ENCODE assay signal across 7 cellular contexts in the genomic region with DNA sequence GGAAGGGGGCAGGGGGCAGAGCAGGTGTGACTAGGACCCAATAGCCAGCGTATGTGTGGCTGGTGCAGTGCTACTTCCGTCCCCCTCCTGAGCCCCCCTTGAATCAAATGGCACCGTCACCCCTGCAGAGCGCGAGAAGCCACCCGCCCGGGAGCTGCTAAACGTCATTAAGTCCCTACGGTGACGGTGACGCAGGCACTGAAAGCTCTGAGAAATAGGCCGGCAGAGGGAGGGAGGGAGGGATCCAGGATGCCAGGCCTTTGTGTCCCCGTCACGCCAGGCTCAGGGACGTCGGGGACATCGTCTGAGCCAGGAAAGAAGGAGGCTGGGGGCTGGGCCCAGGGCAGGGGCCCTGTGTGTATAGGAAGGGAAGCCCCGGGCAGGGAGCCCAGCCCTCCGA. TPM values are rescaled to one million over a fixed set of nuclear protein-coding genes. Genes with fewer than 3 reads are reported as not detected.
DNase-seq lines count a peak whose midpoint lies in the region; ATAC-seq, FAIRE-seq and TF ChIP-seq lines count a peak whose summit lies in the region.
"Not testable (repeated sequence)": the region's sequence is repeated elsewhere in the genome, so short reads cannot be mapped to it uniquely, and the experiment has no call there.

No MANE protein-coding gene starts in this region.

- not testable (repeated sequence) for TF ChIP-seq POLR2A in body of pancreas (IDR thresholded peaks at IDR 0.05)

- DNase-seq in CD4-positive, CD25-positive, alpha-beta regulatory T cell; WTC11 (ENCODE audit: low spot score); activated T-cell treated with anti-CD3 and anti-CD28 coated beads, Interleukin-2, amount 50 U/mL, for 4 hours; body of pancreas; heart right ventricle; memory B cell (ENCODE audit: low spot score in 2 of 2); pancreas: not testable (repeated sequence)

- H3K4me1 Mint-ChIP-seq in CD4-positive, CD25-positive, alpha-beta regulatory T cell; WTC11; activated T-cell treated with anti-CD3 and anti-CD28 coated beads, Interleukin-2, amount 50 U/mL, for 4 hours (ENCODE audit: low read depth); memory B cell: not testable (repeated sequence)

- not testable (repeated sequence) for H3K4me1 ChIP-seq in CD4-positive, CD25-positive, alpha-beta regulatory T cell (ENCODE audit: control insufficient read depth, insufficient read depth, low read length, poor library complexity, severe bottlenecking); body of pancreas; heart right ventricle; pancreas

- intact Hi-C loops in body of pancreas (cut with DNase I); heart right ventricle (cut with DNase I); pancreas (cut with DNase I): not testable (repeated sequence)

- not testable (repeated sequence) for H3K27me3 ChIP-seq in CD4-positive, CD25-positive, alpha-beta regulatory T cell (ENCODE audit: control insufficient read depth, insufficient read depth, low read length); body of pancreas; heart right ventricle; pancreas

- not testable (repeated sequence) for H3K9me3 Mint-ChIP-seq in CD4-positive, CD25-positive, alpha-beta regulatory T cell; WTC11; activated T-cell treated with anti-CD3 and anti-CD28 coated beads, Interleukin-2, amount 50 U/mL, for 4 hours; memory B cell

- peak; percentile 62 to 72 for ATAC-seq in CD4-positive, CD25-positive, alpha-beta regulatory T cell (ENCODE audit: low read depth in 2 of 2)
- ATAC-seq in WTC11 = peak; percentile 48
- peak; percentile 68 to 74 for ATAC-seq in activated T-cell treated with anti-CD3 and anti-CD28 coated beads, Interleukin-2, amount 50 U/mL, for 4 hours
- ATAC-seq in body of pancreas = peak; percentile 56
- ATAC-seq in heart right ventricle = peak; percentile 67 to 88 (median 76)
- peak; percentile 83 for ATAC-seq in memory B cell (ENCODE audit: low read depth)
- ATAC-seq in pancreas = peak in 3 of 4 donors; percentile 61 to 73 (median 64)

- not testable (repeated sequence) for H3K27ac Mint-ChIP-seq in CD4-positive, CD25-positive, alpha-beta regulatory T cell; WTC11; memory B cell

- not testable (repeated sequence) for H3K36me3 Mint-ChIP-seq in CD4-positive, CD25-positive, alpha-beta regulatory T cell; WTC11; activated T-cell treated with anti-CD3 and anti-CD28 coated beads, Interleukin-2, amount 50 U/mL, for 4 hours (ENCODE audit: insufficient read depth); memory B cell

- not testable (repeated sequence) for H3K4me3 ChIP-seq in CD4-positive, CD25-positive, alpha-beta regulatory T cell (ENCODE audit: low read depth, low read length); body of pancreas; heart right ventricle; pancreas

- not testable (repeated sequence) for H3K27me3 Mint-ChIP-seq in CD4-positive, CD25-positive, alpha-beta regulatory T cell; WTC11 (ENCODE audit: low read depth); activated T-cell treated with anti-CD3 and anti-CD28 coated beads, Interleukin-2, amount 50 U/mL, for 4 hours (ENCODE audit: low read depth); memory B cell

- CTCF ChIA-PET in WTC11 (lab: Charles Lee) = not testable (repeated sequence)

- POLR2A ChIA-PET in WTC11 (lab: Charles Lee) = not testable (repeated sequence)

- H3K27ac ChIP-seq in CD4-positive, CD25-positive, alpha-beta regulatory T cell (ENCODE audit: insufficient read depth, low read length, poor library complexity, severe bottlenecking); body of pancreas; heart right ventricle; pancreas: not testable (repeated sequence)

- not testable (repeated sequence) for TF ChIP-seq CTCF in WTC11 (IDR thresholded peaks at IDR 0.05); body of pancreas (IDR thresholded peaks at IDR 0.05); heart right ventricle (IDR thresholded peaks at IDR 0.05); pancreas (IDR thresholded peaks at IDR 0.05)

- not testable (repeated sequence) for H3K9me3 ChIP-seq in CD4-positive, CD25-positive, alpha-beta regulatory T cell (ENCODE audit: control insufficient read depth in 2 of 2, low read length in 2 of 2); body of pancreas; heart right ventricle; pancreas

- not testable (repeated sequence) for H3K36me3 ChIP-seq in CD4-positive, CD25-positive, alpha-beta regulatory T cell (ENCODE audit: control insufficient read depth, insufficient read depth, low read length); body of pancreas (replicated peaks in 1 of 2; ENCODE audit: insufficient read depth in 1 of 2, low read depth in 2 of 2); heart right ventricle; pancreas

- not testable (repeated sequence) for FAIRE-seq in pancreas (lab: Jason Lieb, UNC)

- WGBS in body of pancreas, 2 donors = no CpG with 5 or more reads among the region's 19 CpGs
- WGBS in heart right ventricle, 2 donors = no CpG with 5 or more reads among the region's 19 CpGs
- no CpG with 5 or more reads among the region's 19 CpGs for WGBS in pancreas, 2 donors

- H3K4me3 Mint-ChIP-seq in CD4-positive, CD25-positive, alpha-beta regulatory T cell; WTC11; activated T-cell treated with anti-CD3 and anti-CD28 coated beads, Interleukin-2, amount 50 U/mL, for 4 hours; memory B cell: not testable (repeated sequence)

RNA-seq across cellular contexts. Expression of a gene that starts 43.6 kb away (rescaled TPM):
- total RNA-seq in CD4-positive, CD25-positive, alpha-beta regulatory T cell = 243 TPM
- under 1 TPM in 2 of 4 donors, not detected in 2; 0.06 to 0.18 TPM for polyA plus RNA-seq in CD4-positive, CD25-positive, alpha-beta regulatory T cell
- total RNA-seq in WTC11 (2021) (3.7 to 3.9 TPM (median 3.8 TPM) in 3 replicates), body of pancreas (10 to 100 TPM in 1 of 2 donors, under 1 TPM in 1; 0.52 to 43.2 TPM), heart right ventricle (100 to 1,000 TPM in 1 of 10 donors, 10 to 100 TPM in 7, 1 to 10 TPM in 2; 4.3 to 109 (median 21.9) TPM), pancreas (100 to 1,000 TPM in 1 of 6 donors, 10 to 100 TPM in 2, 1 to 10 TPM in 3; 3.3 to 187 (median 9.2) TPM)
- 10 to 100 TPM; 14.0 to 19.6 (median 16.7) TPM for total RNA-seq in activated T-cell treated with anti-CD3 and anti-CD28 coated beads, Interleukin-2, amount 50 U/mL, for 4 hours
- polyA plus RNA-seq in heart right ventricle (1 to 10 TPM; 3.1 to 3.3 TPM), pancreas (10 to 100 TPM in 1 of 2 donors, 1 to 10 TPM in 1; 9.7 to 48.6 TPM)
